Comparison of ENCODE assay signal across 37 cellular contexts in genomic region chr16:82160226-82160625, GRCh38.
"Had no signal": no experiment of that assay in that cellular context is flagged by ENCODE, and none has a peak within 500 bp of the region (broad histone marks: within the 10 kb centered on the region; RNA-seq: fewer than 3 reads in every experiment).

No MANE protein-coding gene starts in this region.

- H3K4me3 ChIP-seq: breast epithelium, cardiac muscle cell, esophagus squamous epithelium, gastrocnemius medialis, heart left ventricle had no signal

- H3K4me1 ChIP-seq: gastrocnemius medialis had no signal

- H3K27me3 ChIP-seq: breast epithelium, cardiac muscle cell, esophagus squamous epithelium, foreskin keratinocyte, gastrocnemius medialis, heart left ventricle had no signal

- H3K27me3 Mint-ChIP-seq: activated CD4-positive, alpha-beta memory T cell treated with anti-CD3 and anti-CD28 coated beads for 36 hours; activated CD4-positive, alpha-beta T cell treated with anti-CD3 and anti-CD28 coated beads for 36 hours; activated CD4-positive, alpha-beta T cell treated with anti-CD3 and anti-CD28 coated beads, Interleukin-2, amount 10 ng/mL, durations not matched to agents 24 days and 14 days; activated CD8-positive, alpha-beta memory T cell treated with anti-CD3 and anti-CD28 coated beads, Interleukin-2, amount 10 ng/mL, durations not matched to agents 7 days and 5 days; activated naive CD4-positive, alpha-beta T cell treated with anti-CD3 and anti-CD28 coated beads, Interleukin-2, amount 50 U/mL, for 24 hours; activated naive CD8-positive, alpha-beta T cell treated with anti-CD3 and anti-CD28 coated beads, Interleukin-2, amount 10 ng/mL, durations not matched to agents 7 days and 5 days; brain; T-helper 17 cell had no signal

- H3K9me3 Mint-ChIP-seq: activated CD4-positive, alpha-beta memory T cell treated with anti-CD3 and anti-CD28 coated beads for 36 hours; activated naive CD4-positive, alpha-beta T cell treated with anti-CD3 and anti-CD28 coated beads for 36 hours; activated naive CD4-positive, alpha-beta T cell treated with anti-CD3 and anti-CD28 coated beads, Interleukin-2, amount 50 U/mL, for 24 hours; activated naive CD8-positive, alpha-beta T cell treated with anti-CD3 and anti-CD28 coated beads, Interleukin-2, amount 10 ng/mL, durations not matched to agents 7 days and 5 days; activated T-helper 1 cell treated with anti-CD3 and anti-CD28 coated beads, Interleukin-12 subunit alpha, Interleukin-12 subunit beta, Interleukin-2, Interleukin-4 antibody, amounts not matched to agents 30 ng/mL and 10 ng/mL and 1 ng/mL, durations not matched to agents 14 hours and 24 hours and 36 hours had no signal

- H3K27ac ChIP-seq: breast epithelium, cardiac muscle cell, epithelial cell of prostate, esophagus squamous epithelium, foreskin keratinocyte, gastrocnemius medialis, heart left ventricle had no signal

- ATAC-seq: activated CD4-positive, alpha-beta T cell treated with anti-CD3 and anti-CD28 coated beads for 36 hours; activated CD8-positive, alpha-beta memory T cell treated with anti-CD3 and anti-CD28 coated beads, Interleukin-2, amount 10 ng/mL, durations not matched to agents 7 days and 5 days; activated CD8-positive, alpha-beta T cell treated with anti-CD3 and anti-CD28 coated beads, Interleukin-2, amount 10 ng/mL, durations not matched to agents 7 days and 5 days; foreskin keratinocyte; gastrocnemius medialis; heart left ventricle; T-helper 17 cell had no signal

- H3K9me3 ChIP-seq: breast epithelium, esophagus squamous epithelium, gastrocnemius medialis, heart left ventricle had no signal

- H3K36me3 ChIP-seq: breast epithelium had no signal

- FAIRE-seq: endometrium, endothelial cell of umbilical vein had no signal

- H3K27ac Mint-ChIP-seq: activated CD4-positive, alpha-beta memory T cell treated with anti-CD3 and anti-CD28 coated beads for 36 hours; activated CD4-positive, alpha-beta T cell treated with anti-CD3 and anti-CD28 coated beads for 36 hours; activated CD4-positive, alpha-beta T cell treated with anti-CD3 and anti-CD28 coated beads, Interleukin-2, amount 10 ng/mL, durations not matched to agents 24 days and 14 days; activated CD8-positive, alpha-beta memory T cell treated with anti-CD3 and anti-CD28 coated beads, Interleukin-2, amount 10 ng/mL, durations not matched to agents 7 days and 5 days; activated CD8-positive, alpha-beta T cell treated with anti-CD3 and anti-CD28 coated beads, Interleukin-2, amount 10 ng/mL, durations not matched to agents 7 days and 5 days; activated naive CD4-positive, alpha-beta T cell treated with anti-CD3 and anti-CD28 coated beads for 36 hours; activated naive CD4-positive, alpha-beta T cell treated with anti-CD3 and anti-CD28 coated beads, Interleukin-2, amount 50 U/mL, for 24 hours; activated naive CD8-positive, alpha-beta T cell treated with anti-CD3 and anti-CD28 coated beads, Interleukin-2, amount 10 ng/mL, durations not matched to agents 7 days and 5 days; activated T-helper 1 cell treated with anti-CD3 and anti-CD28 coated beads, Interleukin-12 subunit alpha, Interleukin-12 subunit beta, Interleukin-2, Interleukin-4 antibody, amounts not matched to agents 30 ng/mL and 10 ng/mL and 1 ng/mL, durations not matched to agents 14 hours and 24 hours and 36 hours; activated T-helper 2 cell treated with anti-CD3 and anti-CD28 coated beads, Interferon-gamma antibody, Interleukin-2, Interleukin-4, amounts not matched to agents 10 μg/mL and 5 μg/mL and 100 μg/mL, durations not matched to agents 14 hours and 24 hours and 36 hours; brain; T-helper 17 cell; T-helper 2 cell treated with Interferon-gamma antibody and Interleukin-4, amounts not matched to agents 5 μg/mL and 100 μg/mL, for 36 hours had no signal

- DNase-seq: activated CD4-positive, alpha-beta memory T cell treated with anti-CD3 and anti-CD28 coated beads for 36 hours; activated CD4-positive, alpha-beta T cell treated with anti-CD3 and anti-CD28 coated beads for 36 hours; activated CD4-positive, alpha-beta T cell treated with anti-CD3 and anti-CD28 coated beads, Interleukin-2, amount 10 ng/mL, durations not matched to agents 24 days and 14 days; activated CD4-positive, CD25-positive, alpha-beta regulatory T cell; activated CD4-positive, CD25-positive, alpha-beta regulatory T cell treated with anti-CD3 and anti-CD28 coated beads, Interleukin-2, amount 50 U/mL, for 72 hours; activated CD8-positive, alpha-beta memory T cell treated with anti-CD3 and anti-CD28 coated beads, Interleukin-2, amount 10 ng/mL, durations not matched to agents 7 days and 5 days; activated CD8-positive, alpha-beta memory T cell treated with anti-CD3 and anti-CD28 coated beads, Interleukin-2, amount 50 U/mL, for 4 hours; activated CD8-positive, alpha-beta T cell treated with anti-CD3 and anti-CD28 coated beads, Interleukin-2, amount 10 ng/mL, durations not matched to agents 7 days and 5 days; activated effector memory CD4-positive, alpha-beta T cell treated with anti-CD3 and anti-CD28 coated beads, Interleukin-2, amount 50 U/mL, for 16 hours; activated naive CD4-positive, alpha-beta T cell treated with anti-CD3 and anti-CD28 coated beads for 36 hours; activated naive CD8-positive, alpha-beta T cell treated with anti-CD3 and anti-CD28 coated beads, Interleukin-2, amount 10 ng/mL, durations not matched to agents 7 days and 5 days; activated T-cell treated with anti-CD3 and anti-CD28 coated beads, Interleukin-2, amount 50 U/mL, for 1 hour; activated T-cell treated with anti-CD3 and anti-CD28 coated beads, Interleukin-2, amount 50 U/mL, for 48 hours; amygdala; aorta; central memory CD4-positive, alpha-beta T cell; cortex of kidney; dermis blood vessel endothelial cell; effector CD8-positive, alpha-beta T cell; esophagus squamous epithelium; foreskin keratinocyte; gastrocnemius medialis; glutamatergic neuron; heart left ventricle; T-helper 1 cell; T-helper 17 cell; T1000 had no signal

- H3K4me3 Mint-ChIP-seq: activated CD4-positive, alpha-beta memory T cell treated with anti-CD3 and anti-CD28 coated beads for 36 hours; activated CD4-positive, alpha-beta T cell treated with anti-CD3 and anti-CD28 coated beads for 36 hours; activated CD4-positive, alpha-beta T cell treated with anti-CD3 and anti-CD28 coated beads, Interleukin-2, amount 10 ng/mL, durations not matched to agents 24 days and 14 days; activated CD8-positive, alpha-beta memory T cell treated with anti-CD3 and anti-CD28 coated beads, Interleukin-2, amount 10 ng/mL, durations not matched to agents 7 days and 5 days; activated CD8-positive, alpha-beta T cell treated with anti-CD3 and anti-CD28 coated beads, Interleukin-2, amount 10 ng/mL, durations not matched to agents 7 days and 5 days; activated naive CD4-positive, alpha-beta T cell treated with anti-CD3 and anti-CD28 coated beads for 36 hours; activated naive CD4-positive, alpha-beta T cell treated with anti-CD3 and anti-CD28 coated beads, Interleukin-2, amount 50 U/mL, for 24 hours; activated naive CD8-positive, alpha-beta T cell treated with anti-CD3 and anti-CD28 coated beads, Interleukin-2, amount 10 ng/mL, durations not matched to agents 7 days and 5 days; activated T-helper 1 cell treated with anti-CD3 and anti-CD28 coated beads, Interleukin-12 subunit alpha, Interleukin-12 subunit beta, Interleukin-2, Interleukin-4 antibody, amounts not matched to agents 30 ng/mL and 10 ng/mL and 1 ng/mL, durations not matched to agents 14 hours and 24 hours and 36 hours; brain; T-helper 17 cell; T-helper 2 cell treated with Interferon-gamma antibody and Interleukin-4, amounts not matched to agents 5 μg/mL and 100 μg/mL, for 36 hours had no signal
